ENCODE assay signal across 31 cellular contexts in genomic region chr5:54298947-54299346, GRCh38.
"Had no signal": no experiment of that assay in that cellular context is flagged by ENCODE, and none has a peak within 500 bp of the region (broad histone marks: within the 10 kb centered on the region; RNA-seq: fewer than 3 reads in every experiment).

No MANE protein-coding gene starts in this region.

- H3K36me3 Mint-ChIP-seq: natural killer cell, neural progenitor cell had no signal

- H3K27me3 ChIP-seq: neural progenitor cell, ovary, spleen, suprapubic skin, testis, tibial artery, transverse colon, upper lobe of left lung, vagina had no signal

- H3K27ac Mint-ChIP-seq: nephron; neural progenitor cell; progenitor cell of endocrine pancreas; stimulated activated memory B cell treated with anti-CD40 and anti-IgM and Interleukin-4, amounts not matched to agents 10 μg/mL and 1 μg/mL and 100 μg/mL, for 72 hours had no signal

- H3K36me3 ChIP-seq: neural progenitor cell, ovary, spleen, suprapubic skin, tibial artery, transverse colon, upper lobe of left lung, vagina had no signal

- ATAC-seq: natural killer cell; psoas muscle; right cardiac atrium; sciatic nerve; stimulated activated memory B cell treated with anti-CD40 and anti-IgM and Interleukin-4, amounts not matched to agents 10 μg/mL and 1 μg/mL and 100 μg/mL, for 72 hours; stimulated activated naive CD8-positive, alpha-beta T cell treated with anti-CD3 and anti-CD28 coated beads, Interleukin-15, amount 100 ng/mL, for 72 hours; stimulated activated naive CD8-positive, alpha-beta T cell treated with anti-CD3 and anti-CD28 coated beads, Interleukin-15, Interleukin-2, amounts not matched to agents 100 U/mL and 50 U/mL, for 24 hours had no signal

- DNase-seq: natural killer cell; occipital lobe; ovary; posterior cingulate gyrus; psoas muscle; right cardiac atrium; spleen; stimulated activated CD4-positive, alpha-beta T cell treated with anti-CD3 and anti-CD28 coated beads, Interleukin-12 subunit alpha, Interleukin-12 subunit beta, amount 100 ng/mL, for 4 hours; stimulated activated CD4-positive, alpha-beta T cell treated with anti-CD3 and anti-CD28 coated beads, Interleukin-1b, Interleukin-23, amount 100 ng/mL, for 48 hours; stimulated activated CD4-positive, alpha-beta T cell treated with anti-CD3 and anti-CD28 coated beads, Interleukin-4, amount 100 ng/mL, for 1 hour; stimulated activated CD4-positive, alpha-beta T cell treated with anti-CD3 and anti-CD28 coated beads, Interleukin-4, amount 100 ng/mL, for 4 hours; stimulated activated CD8-positive, alpha-beta memory T cell treated with anti-CD3 and anti-CD28 coated beads, Interleukin-4, amount 100 ng/mL, for 48 hours; stimulated activated naive CD4-positive, alpha-beta T cell; stimulated activated naive CD8-positive, alpha-beta T cell treated with anti-CD3 and anti-CD28 coated beads, Interleukin-15, amount 100 ng/mL, for 72 hours; stimulated activated naive CD8-positive, alpha-beta T cell treated with anti-CD3 and anti-CD28 coated beads, Interleukin-15, Interleukin-2, amounts not matched to agents 100 U/mL and 50 U/mL, for 24 hours; substantia nigra; testis; tibial artery; transverse colon; upper lobe of left lung had no signal

- FAIRE-seq: urothelium cell line had no signal

- H2AFZ ChIP-seq: neural progenitor cell, parathyroid adenoma had no signal

- H3K9ac ChIP-seq: neural progenitor cell, parathyroid adenoma had no signal

- H3K9me3 Mint-ChIP-seq: natural killer cell; nephron; neural progenitor cell; stimulated activated memory B cell treated with anti-CD40 and anti-IgM and Interleukin-4, amounts not matched to agents 10 μg/mL and 1 μg/mL and 100 μg/mL, for 72 hours; stimulated activated naive CD8-positive, alpha-beta T cell treated with anti-CD3 and anti-CD28 coated beads, Interleukin-15, amount 100 ng/mL, for 72 hours had no signal

- H3K9me3 ChIP-seq: ovary, psoas muscle, spleen, suprapubic skin, testis, tibial artery, transverse colon, upper lobe of left lung, vagina had no signal

- H3K4me2 ChIP-seq: neural progenitor cell, smooth muscle cell had no signal

- H3K4me3 ChIP-seq: neural progenitor cell, ovary, psoas muscle, skin epidermis, smooth muscle cell, spleen, suprapubic skin, testis, tibial artery, transverse colon, upper lobe of left lung, vagina had no signal

- H3K4me1 ChIP-seq: parathyroid adenoma had no signal

- H3K27ac ChIP-seq: neural progenitor cell, ovary, parathyroid adenoma, psoas muscle, skin epidermis, spleen, suprapubic skin, testis, tibial artery, transverse colon, upper lobe of left lung, vagina had no signal
